Comparison of ENCODE assay signal across 1 cellular context in the genomic region with DNA sequence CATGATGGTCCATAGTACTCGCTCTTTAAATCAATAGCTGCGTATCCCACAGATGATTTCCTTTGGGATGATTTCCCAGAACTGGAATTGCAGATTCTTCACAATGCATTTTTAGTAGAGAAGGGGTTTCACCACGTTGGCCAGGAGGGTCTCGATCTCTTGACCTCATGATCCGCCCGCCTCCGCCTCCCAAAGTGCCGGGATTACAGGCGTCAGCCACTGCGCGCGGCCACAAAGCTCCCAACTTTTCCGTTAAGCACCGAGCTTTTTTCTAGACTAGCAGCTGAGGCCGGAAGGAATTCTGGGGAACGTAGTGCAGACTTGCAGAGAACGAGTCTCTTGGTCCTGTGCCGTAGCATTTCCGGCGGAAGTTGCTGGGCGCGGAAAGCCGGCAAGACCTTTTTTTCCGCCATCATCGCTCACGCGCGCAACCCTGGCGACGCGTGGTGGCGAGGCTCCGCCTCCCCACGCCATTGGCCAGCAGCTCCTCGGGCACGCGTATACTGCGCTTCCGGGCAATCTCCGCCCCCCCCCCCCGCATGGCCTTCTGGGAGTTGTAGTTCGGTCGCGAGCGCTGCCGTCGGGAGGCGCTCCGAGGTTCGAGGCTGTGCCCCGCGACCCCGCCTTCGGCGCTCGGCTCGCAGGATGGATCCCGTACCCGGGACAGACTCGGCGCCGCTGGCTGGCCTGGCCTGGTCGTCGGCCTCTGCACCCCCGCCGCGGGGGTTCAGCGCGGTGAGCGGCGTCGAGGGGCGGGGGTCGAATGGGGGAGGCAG.
TF ChIP-seq lines count a peak whose summit lies in the region.

A gene (plus strand): TSS at position 557 of the 776 bp plus-strand sequence. CDS start 89 bp downstream, at position 646.

TF ChIP-seq in HepG2, 621 proteins besides CTCF, POLR2A, EP300 and RAD21 (continued from another document and continues in another):
- TF ChIP-seq, protein P1, sequence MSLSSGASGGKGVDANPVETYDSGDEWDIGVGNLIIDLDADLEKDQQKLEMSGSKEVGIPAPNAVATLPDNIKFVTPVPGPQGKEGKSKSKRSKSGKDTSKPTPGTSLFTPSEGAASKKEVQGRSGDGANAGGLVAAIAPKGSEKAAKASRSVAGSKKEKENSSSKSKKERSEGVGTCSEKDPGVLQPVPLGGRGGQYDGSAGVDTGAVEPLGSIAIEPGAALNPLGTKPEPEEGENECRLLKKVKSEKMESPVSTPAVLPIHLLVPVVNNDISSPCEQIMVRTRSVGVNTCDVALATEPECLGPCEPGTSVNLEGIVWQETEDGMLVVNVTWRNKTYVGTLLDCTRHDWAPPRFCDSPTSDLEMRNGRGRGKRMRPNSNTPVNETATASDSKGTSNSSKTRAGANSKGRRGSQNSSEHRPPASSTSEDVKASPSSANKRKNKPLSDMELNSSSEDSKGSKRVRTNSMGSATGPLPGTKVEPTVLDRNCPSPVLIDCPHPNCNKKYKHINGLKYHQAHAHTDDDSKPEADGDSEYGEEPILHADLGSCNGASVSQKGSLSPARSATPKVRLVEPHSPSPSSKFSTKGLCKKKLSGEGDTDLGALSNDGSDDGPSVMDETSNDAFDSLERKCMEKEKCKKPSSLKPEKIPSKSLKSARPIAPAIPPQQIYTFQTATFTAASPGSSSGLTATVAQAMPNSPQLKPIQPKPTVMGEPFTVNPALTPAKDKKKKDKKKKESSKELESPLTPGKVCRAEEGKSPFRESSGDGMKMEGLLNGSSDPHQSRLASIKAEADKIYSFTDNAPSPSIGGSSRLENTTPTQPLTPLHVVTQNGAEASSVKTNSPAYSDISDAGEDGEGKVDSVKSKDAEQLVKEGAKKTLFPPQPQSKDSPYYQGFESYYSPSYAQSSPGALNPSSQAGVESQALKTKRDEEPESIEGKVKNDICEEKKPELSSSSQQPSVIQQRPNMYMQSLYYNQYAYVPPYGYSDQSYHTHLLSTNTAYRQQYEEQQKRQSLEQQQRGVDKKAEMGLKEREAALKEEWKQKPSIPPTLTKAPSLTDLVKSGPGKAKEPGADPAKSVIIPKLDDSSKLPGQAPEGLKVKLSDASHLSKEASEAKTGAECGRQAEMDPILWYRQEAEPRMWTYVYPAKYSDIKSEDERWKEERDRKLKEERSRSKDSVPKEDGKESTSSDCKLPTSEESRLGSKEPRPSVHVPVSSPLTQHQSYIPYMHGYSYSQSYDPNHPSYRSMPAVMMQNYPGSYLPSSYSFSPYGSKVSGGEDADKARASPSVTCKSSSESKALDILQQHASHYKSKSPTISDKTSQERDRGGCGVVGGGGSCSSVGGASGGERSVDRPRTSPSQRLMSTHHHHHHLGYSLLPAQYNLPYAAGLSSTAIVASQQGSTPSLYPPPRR (CRISPR knock-in tag; IDR thresholded peaks at IDR 0.05; ENCODE audit: borderline replicate concordance), result peak; percentile 52; the same call in 1 of the 2 replicates
- peak; percentile 80 for TF ChIP-seq HNRNPLL (IDR thresholded peaks at IDR 0.05; ENCODE audit: low read depth, low read length, poor library complexity, severe bottlenecking)
- TF ChIP-seq, protein P2, sequence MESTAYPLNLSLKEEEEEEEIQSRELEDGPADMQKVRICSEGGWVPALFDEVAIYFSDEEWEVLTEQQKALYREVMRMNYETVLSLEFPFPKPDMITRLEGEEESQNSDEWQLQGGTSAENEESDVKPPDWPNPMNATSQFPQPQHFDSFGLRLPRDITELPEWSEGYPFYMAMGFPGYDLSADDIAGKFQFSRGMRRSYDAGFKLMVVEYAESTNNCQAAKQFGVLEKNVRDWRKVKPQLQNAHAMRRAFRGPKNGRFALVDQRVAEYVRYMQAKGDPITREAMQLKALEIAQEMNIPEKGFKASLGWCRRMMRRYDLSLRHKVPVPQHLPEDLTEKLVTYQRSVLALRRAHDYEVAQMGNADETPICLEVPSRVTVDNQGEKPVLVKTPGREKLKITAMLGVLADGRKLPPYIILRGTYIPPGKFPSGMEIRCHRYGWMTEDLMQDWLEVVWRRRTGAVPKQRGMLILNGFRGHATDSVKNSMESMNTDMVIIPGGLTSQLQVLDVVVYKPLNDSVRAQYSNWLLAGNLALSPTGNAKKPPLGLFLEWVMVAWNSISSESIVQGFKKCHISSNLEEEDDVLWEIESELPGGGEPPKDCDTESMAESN (CRISPR knock-in tag; conservative IDR thresholded peaks at IDR 0.05), result no peak
- no peak for TF ChIP-seq ZNF605 (CRISPR knock-in tag; IDR thresholded peaks at IDR 0.05)
- TF ChIP-seq ZNF326 (CRISPR knock-in tag; IDR thresholded peaks at IDR 0.05; ENCODE audit: borderline replicate concordance), result peak; percentile 70; the same call in 1 of the 2 replicates
- TF ChIP-seq EED (CRISPR knock-in tag; IDR thresholded peaks at IDR 0.05), result peak; percentile 35; the same call in 1 of the 2 replicates
- TF ChIP-seq, protein P3, sequence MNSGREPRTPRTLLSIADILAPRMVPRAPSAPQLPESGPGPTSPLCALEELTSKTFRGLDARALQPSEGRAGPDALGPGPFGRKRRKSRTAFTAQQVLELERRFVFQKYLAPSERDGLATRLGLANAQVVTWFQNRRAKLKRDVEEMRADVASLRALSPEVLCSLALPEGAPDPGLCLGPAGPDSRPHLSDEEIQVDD (CRISPR knock-in tag; IDR thresholded peaks at IDR 0.05; ENCODE audit: borderline replicate concordance), result no peak
- peak; percentile 72 for TF ChIP-seq POLR2G (IDR thresholded peaks at IDR 0.05; ENCODE audit: low read depth, low read length)
- peak; percentile 14; the same call in 1 of the 2 replicates for TF ChIP-seq ZSCAN25 (CRISPR knock-in tag; IDR thresholded peaks at IDR 0.05)
- no peak for TF ChIP-seq FOXP1 (IDR thresholded peaks at IDR 0.05)
- TF ChIP-seq FOXP1 (CRISPR knock-in tag; IDR thresholded peaks at IDR 0.05), result 0 out of 2 replicates have a peak, but pooled peaks have one; percentile 31
- no peak; the same call in 1 of the 2 replicates for TF ChIP-seq ZBTB3 (CRISPR knock-in tag; IDR thresholded peaks at IDR 0.05; ENCODE audit: borderline replicate concordance, low read depth)
- TF ChIP-seq ZNF570 (CRISPR knock-in tag; IDR thresholded peaks at IDR 0.05; ENCODE audit: borderline replicate concordance), result 0 out of 2 replicates have a peak, but pooled peaks have one; percentile 17
- no peak for TF ChIP-seq ZNF598 (CRISPR knock-in tag; IDR thresholded peaks at IDR 0.05; ENCODE audit: borderline replicate concordance)
- TF ChIP-seq, protein P4, sequence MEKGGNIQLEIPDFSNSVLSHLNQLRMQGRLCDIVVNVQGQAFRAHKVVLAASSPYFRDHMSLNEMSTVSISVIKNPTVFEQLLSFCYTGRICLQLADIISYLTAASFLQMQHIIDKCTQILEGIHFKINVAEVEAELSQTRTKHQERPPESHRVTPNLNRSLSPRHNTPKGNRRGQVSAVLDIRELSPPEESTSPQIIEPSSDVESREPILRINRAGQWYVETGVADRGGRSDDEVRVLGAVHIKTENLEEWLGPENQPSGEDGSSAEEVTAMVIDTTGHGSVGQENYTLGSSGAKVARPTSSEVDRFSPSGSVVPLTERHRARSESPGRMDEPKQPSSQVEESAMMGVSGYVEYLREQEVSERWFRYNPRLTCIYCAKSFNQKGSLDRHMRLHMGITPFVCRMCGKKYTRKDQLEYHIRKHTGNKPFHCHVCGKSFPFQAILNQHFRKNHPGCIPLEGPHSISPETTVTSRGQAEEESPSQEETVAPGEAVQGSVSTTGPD (CRISPR knock-in tag; IDR thresholded peaks at IDR 0.05), result no peak
- peak; percentile 41; the same call in 1 of the 2 replicates for TF ChIP-seq RFX3 (CRISPR knock-in tag; IDR thresholded peaks at IDR 0.05)
- TF ChIP-seq ATF1 (CRISPR knock-in tag; IDR thresholded peaks at IDR 0.05), result peak; percentile 81
- TF ChIP-seq, protein P5, sequence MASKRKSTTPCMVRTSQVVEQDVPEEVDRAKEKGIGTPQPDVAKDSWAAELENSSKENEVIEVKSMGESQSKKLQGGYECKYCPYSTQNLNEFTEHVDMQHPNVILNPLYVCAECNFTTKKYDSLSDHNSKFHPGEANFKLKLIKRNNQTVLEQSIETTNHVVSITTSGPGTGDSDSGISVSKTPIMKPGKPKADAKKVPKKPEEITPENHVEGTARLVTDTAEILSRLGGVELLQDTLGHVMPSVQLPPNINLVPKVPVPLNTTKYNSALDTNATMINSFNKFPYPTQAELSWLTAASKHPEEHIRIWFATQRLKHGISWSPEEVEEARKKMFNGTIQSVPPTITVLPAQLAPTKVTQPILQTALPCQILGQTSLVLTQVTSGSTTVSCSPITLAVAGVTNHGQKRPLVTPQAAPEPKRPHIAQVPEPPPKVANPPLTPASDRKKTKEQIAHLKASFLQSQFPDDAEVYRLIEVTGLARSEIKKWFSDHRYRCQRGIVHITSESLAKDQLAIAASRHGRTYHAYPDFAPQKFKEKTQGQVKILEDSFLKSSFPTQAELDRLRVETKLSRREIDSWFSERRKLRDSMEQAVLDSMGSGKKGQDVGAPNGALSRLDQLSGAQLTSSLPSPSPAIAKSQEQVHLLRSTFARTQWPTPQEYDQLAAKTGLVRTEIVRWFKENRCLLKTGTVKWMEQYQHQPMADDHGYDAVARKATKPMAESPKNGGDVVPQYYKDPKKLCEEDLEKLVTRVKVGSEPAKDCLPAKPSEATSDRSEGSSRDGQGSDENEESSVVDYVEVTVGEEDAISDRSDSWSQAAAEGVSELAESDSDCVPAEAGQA (IDR thresholded peaks at IDR 0.05; ENCODE audit: low read depth), result peak; percentile 93
- TF ChIP-seq, protein P5 (CRISPR knock-in tag; IDR thresholded peaks at IDR 0.05; ENCODE audit: borderline replicate concordance), result no peak
- TF ChIP-seq MYC (CRISPR knock-in tag; IDR thresholded peaks at IDR 0.05; ENCODE audit: borderline replicate concordance), result peak; percentile 87; the same call in 1 of the 2 replicates
- no peak for TF ChIP-seq ZNF790 (CRISPR knock-in tag; IDR thresholded peaks at IDR 0.05; ENCODE audit: borderline replicate concordance)
- TF ChIP-seq, protein P6, sequence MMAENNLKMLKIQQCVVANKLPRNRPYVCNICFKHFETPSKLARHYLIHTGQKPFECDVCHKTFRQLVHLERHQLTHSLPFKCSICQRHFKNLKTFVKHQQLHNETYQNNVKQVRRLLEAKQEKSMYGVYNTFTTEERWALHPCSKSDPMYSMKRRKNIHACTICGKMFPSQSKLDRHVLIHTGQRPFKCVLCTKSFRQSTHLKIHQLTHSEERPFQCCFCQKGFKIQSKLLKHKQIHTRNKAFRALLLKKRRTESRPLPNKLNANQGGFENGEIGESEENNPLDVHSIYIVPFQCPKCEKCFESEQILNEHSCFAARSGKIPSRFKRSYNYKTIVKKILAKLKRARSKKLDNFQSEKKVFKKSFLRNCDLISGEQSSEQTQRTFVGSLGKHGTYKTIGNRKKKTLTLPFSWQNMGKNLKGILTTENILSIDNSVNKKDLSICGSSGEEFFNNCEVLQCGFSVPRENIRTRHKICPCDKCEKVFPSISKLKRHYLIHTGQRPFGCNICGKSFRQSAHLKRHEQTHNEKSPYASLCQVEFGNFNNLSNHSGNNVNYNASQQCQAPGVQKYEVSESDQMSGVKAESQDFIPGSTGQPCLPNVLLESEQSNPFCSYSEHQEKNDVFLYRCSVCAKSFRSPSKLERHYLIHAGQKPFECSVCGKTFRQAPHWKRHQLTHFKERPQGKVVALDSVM (CRISPR knock-in tag; IDR thresholded peaks at IDR 0.05), result 0 out of 2 replicates have a peak, but pooled peaks have one; percentile 46
- TF ChIP-seq MTA1 (CRISPR knock-in tag; IDR thresholded peaks at IDR 0.05; ENCODE audit: borderline replicate concordance), result no peak
- TF ChIP-seq ZNF10 (CRISPR knock-in tag; IDR thresholded peaks at IDR 0.05; ENCODE audit: borderline replicate concordance, low read depth), result no peak
- TF ChIP-seq, protein P7, sequence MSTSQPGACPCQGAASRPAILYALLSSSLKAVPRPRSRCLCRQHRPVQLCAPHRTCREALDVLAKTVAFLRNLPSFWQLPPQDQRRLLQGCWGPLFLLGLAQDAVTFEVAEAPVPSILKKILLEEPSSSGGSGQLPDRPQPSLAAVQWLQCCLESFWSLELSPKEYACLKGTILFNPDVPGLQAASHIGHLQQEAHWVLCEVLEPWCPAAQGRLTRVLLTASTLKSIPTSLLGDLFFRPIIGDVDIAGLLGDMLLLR (CRISPR knock-in tag; IDR thresholded peaks at IDR 0.05), result no peak
- TF ChIP-seq, protein P8, sequence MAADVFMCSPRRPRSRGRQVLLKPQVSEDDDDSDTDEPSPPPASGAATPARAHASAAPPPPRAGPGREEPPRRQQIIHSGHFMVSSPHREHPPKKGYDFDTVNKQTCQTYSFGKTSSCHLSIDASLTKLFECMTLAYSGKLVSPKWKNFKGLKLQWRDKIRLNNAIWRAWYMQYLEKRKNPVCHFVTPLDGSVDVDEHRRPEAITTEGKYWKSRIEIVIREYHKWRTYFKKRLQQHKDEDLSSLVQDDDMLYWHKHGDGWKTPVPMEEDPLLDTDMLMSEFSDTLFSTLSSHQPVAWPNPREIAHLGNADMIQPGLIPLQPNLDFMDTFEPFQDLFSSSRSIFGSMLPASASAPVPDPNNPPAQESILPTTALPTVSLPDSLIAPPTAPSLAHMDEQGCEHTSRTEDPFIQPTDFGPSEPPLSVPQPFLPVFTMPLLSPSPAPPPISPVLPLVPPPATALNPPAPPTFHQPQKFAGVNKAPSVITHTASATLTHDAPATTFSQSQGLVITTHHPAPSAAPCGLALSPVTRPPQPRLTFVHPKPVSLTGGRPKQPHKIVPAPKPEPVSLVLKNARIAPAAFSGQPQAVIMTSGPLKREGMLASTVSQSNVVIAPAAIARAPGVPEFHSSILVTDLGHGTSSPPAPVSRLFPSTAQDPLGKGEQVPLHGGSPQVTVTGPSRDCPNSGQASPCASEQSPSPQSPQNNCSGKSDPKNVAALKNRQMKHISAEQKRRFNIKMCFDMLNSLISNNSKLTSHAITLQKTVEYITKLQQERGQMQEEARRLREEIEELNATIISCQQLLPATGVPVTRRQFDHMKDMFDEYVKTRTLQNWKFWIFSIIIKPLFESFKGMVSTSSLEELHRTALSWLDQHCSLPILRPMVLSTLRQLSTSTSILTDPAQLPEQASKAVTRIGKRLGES (CRISPR knock-in tag; IDR thresholded peaks at IDR 0.05; ENCODE audit: borderline replicate concordance), result no peak
- TF ChIP-seq RFXAP (CRISPR knock-in tag; IDR thresholded peaks at IDR 0.05; ENCODE audit: borderline replicate concordance), result peak; percentile 89; the same call in 1 of the 2 replicates
- TF ChIP-seq, protein P9, sequence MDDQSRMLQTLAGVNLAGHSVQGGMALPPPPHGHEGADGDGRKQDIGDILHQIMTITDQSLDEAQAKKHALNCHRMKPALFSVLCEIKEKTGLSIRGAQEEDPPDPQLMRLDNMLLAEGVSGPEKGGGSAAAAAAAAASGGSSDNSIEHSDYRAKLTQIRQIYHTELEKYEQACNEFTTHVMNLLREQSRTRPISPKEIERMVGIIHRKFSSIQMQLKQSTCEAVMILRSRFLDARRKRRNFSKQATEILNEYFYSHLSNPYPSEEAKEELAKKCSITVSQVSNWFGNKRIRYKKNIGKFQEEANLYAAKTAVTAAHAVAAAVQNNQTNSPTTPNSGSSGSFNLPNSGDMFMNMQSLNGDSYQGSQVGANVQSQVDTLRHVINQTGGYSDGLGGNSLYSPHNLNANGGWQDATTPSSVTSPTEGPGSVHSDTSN (CRISPR knock-in tag; IDR thresholded peaks at IDR 0.05; ENCODE audit: borderline replicate concordance), result no peak
